Comparison of ENCODE assay signal across 31 cellular contexts in genomic region chr18:79111483-79111882, GRCh38.
"Had no signal": no experiment of that assay in that cellular context is flagged by ENCODE, and none has a peak within 500 bp of the region (broad histone marks: within the 10 kb centered on the region; RNA-seq: fewer than 3 reads in every experiment).

No MANE protein-coding gene starts in this region.

- H3K36me3 ChIP-seq: adrenal gland, brain microvascular endothelial cell had no signal

- H3K4me3 ChIP-seq: adrenal gland, ascending aorta, coronary artery, dorsolateral prefrontal cortex, esophagus muscularis mucosa, gastroesophageal sphincter had no signal

- FAIRE-seq: bronchial epithelial cell had no signal

- DNase-seq: activated CD4-positive, alpha-beta memory T cell treated with anti-CD3 and anti-CD28 coated beads for 36 hours; activated CD4-positive, alpha-beta T cell treated with anti-CD3 and anti-CD28 coated beads for 36 hours; activated CD4-positive, alpha-beta T cell treated with anti-CD3 and anti-CD28 coated beads, Interleukin-2, amount 10 ng/mL, durations not matched to agents 24 days and 14 days; activated CD4-positive, CD25-positive, alpha-beta regulatory T cell; activated CD4-positive, CD25-positive, alpha-beta regulatory T cell treated with anti-CD3 and anti-CD28 coated beads, Interleukin-2, amount 50 U/mL, for 72 hours; activated CD8-positive, alpha-beta memory T cell treated with anti-CD3 and anti-CD28 coated beads, Interleukin-2, amount 10 ng/mL, durations not matched to agents 7 days and 5 days; activated CD8-positive, alpha-beta memory T cell treated with anti-CD3 and anti-CD28 coated beads, Interleukin-2, amount 50 U/mL, for 4 hours; activated CD8-positive, alpha-beta T cell treated with anti-CD3 and anti-CD28 coated beads, Interleukin-2, amount 10 ng/mL, durations not matched to agents 7 days and 5 days; activated effector memory CD4-positive, alpha-beta T cell treated with anti-CD3 and anti-CD28 coated beads, Interleukin-2, amount 50 U/mL, for 16 hours; activated naive CD4-positive, alpha-beta T cell treated with anti-CD3 and anti-CD28 coated beads for 36 hours; activated naive CD8-positive, alpha-beta T cell treated with anti-CD3 and anti-CD28 coated beads for 36 hours; activated naive CD8-positive, alpha-beta T cell treated with anti-CD3 and anti-CD28 coated beads, Interleukin-2, amount 50 U/mL, for 24 hours; activated T-cell treated with anti-CD3 and anti-CD28 coated beads, Interleukin-2, amount 50 U/mL, for 1 hour; activated T-cell treated with anti-CD3 and anti-CD28 coated beads, Interleukin-2, amount 50 U/mL, for 48 hours; adrenal gland; amygdala; brain microvascular endothelial cell; dorsolateral prefrontal cortex; effector memory CD4-positive, alpha-beta T cell; endodermal cell; erythroblast; foreskin melanocyte; head of caudate nucleus; T-helper 1 cell; T-helper 17 cell; T1000 had no signal

- H3K4me1 ChIP-seq: adrenal gland, ascending aorta had no signal

- ATAC-seq: activated CD4-positive, alpha-beta T cell treated with anti-CD3 and anti-CD28 coated beads for 36 hours; activated CD8-positive, alpha-beta memory T cell treated with anti-CD3 and anti-CD28 coated beads, Interleukin-2, amount 10 ng/mL, durations not matched to agents 7 days and 5 days; activated CD8-positive, alpha-beta T cell treated with anti-CD3 and anti-CD28 coated beads, Interleukin-2, amount 10 ng/mL, durations not matched to agents 7 days and 5 days; activated naive CD8-positive, alpha-beta T cell treated with anti-CD3 and anti-CD28 coated beads, Interleukin-2, amount 50 U/mL, for 24 hours; gastroesophageal sphincter; T-helper 17 cell had no signal

- H3K9me3 ChIP-seq: adrenal gland, ascending aorta, esophagus muscularis mucosa, gastroesophageal sphincter had no signal

- H3K27ac ChIP-seq: adrenal gland, ascending aorta, brain microvascular endothelial cell, coronary artery, dorsolateral prefrontal cortex, esophagus muscularis mucosa, gastroesophageal sphincter had no signal

- H3K27me3 ChIP-seq: adrenal gland, ascending aorta, brain microvascular endothelial cell, dorsolateral prefrontal cortex, esophagus muscularis mucosa, gastroesophageal sphincter had no signal
